18 cellular contexts compared by ENCODE assay signal in genomic region chr18:79445740-79446566, GRCh38. TPM values are rescaled to one million over a fixed set of nuclear protein-coding genes. Genes with fewer than 3 reads are reported as not detected.
DNase-seq lines count a peak whose midpoint lies in the region; ATAC-seq and TF ChIP-seq lines count a peak whose summit lies in the region.
"Had no signal": no experiment of that assay in that cellular context is flagged by ENCODE, and none has a peak within 500 bp of the region (broad histone marks: within the 10 kb centered on the region; RNA-seq: fewer than 3 reads in every experiment).

No MANE protein-coding gene starts in this region.

- H3K9me3 Mint-ChIP-seq in activated naive CD4-positive, alpha-beta T cell treated with anti-CD3 and anti-CD28 coated beads, Interleukin-2, amount 50 U/mL, for 72 hours, result no peaks in the 10 kb centered on the region
- H3K9me3 Mint-ChIP-seq in IgD-negative memory B cell, result no peaks in the 10 kb centered on the region
- H3K9me3 Mint-ChIP-seq in activated CD8-positive, alpha-beta T cell treated with anti-CD3 and anti-CD28 coated beads for 36 hours, result no peaks in the 10 kb centered on the region
- H3K9me3 Mint-ChIP-seq: CD4-positive, CD25-positive, alpha-beta regulatory T cell had no signal

- no peak for DNase-seq in activated naive CD4-positive, alpha-beta T cell treated with anti-CD3 and anti-CD28 coated beads, Interleukin-2, amount 50 U/mL, for 72 hours (ENCODE audit: low spot score in 2 of 2)
- DNase-seq in activated naive CD4-positive, alpha-beta T cell treated with anti-CD3 and anti-CD28 coated beads, Interleukin-2, amount 50 U/mL, for 16 hours, result no peak
- DNase-seq in esophagus muscularis mucosa (ENCODE audit: extremely low spot score), result no peak
- no peak for DNase-seq in psoas muscle
- DNase-seq in activated CD8-positive, alpha-beta T cell treated with anti-CD3 and anti-CD28 coated beads for 36 hours, result no peak
- DNase-seq in pons (ENCODE audit: low spot score), result no peak
- DNase-seq: activated CD4-positive, alpha-beta T cell treated with anti-CD3 and anti-CD28 coated beads for 4 hours; CD4-positive, CD25-positive, alpha-beta regulatory T cell; DND-41; GM23248; left ventricle myocardium inferior; MG63; NCI-H146; stimulated activated CD4-positive, alpha-beta T cell treated with anti-CD3 and anti-CD28 coated beads, Interleukin-12 subunit alpha, Interleukin-12 subunit beta, amount 100 ng/mL, for 4 hours had no signal

- no peak for TF ChIP-seq CTCF in esophagus muscularis mucosa (IDR thresholded peaks at IDR 0.05)
- TF ChIP-seq CTCF in psoas muscle (IDR thresholded peaks at IDR 0.05), result no peak
- TF ChIP-seq CTCF in activated CD8-positive, alpha-beta T cell treated with anti-CD3 and anti-CD28 coated beads for 36 hours (IDR thresholded peaks at IDR 0.05), result no peak

- POLR2A ChIA-PET in activated CD8-positive, alpha-beta T cell treated with anti-CD3 and anti-CD28 coated beads for 36 hours (lab: Charles Lee), result interaction anchor here (1.3 kb wide), 1 partner anchor 49 kb away, joined by 3 read pairs; no protein-coding TSS in a partner anchor

- H3K36me3 ChIP-seq in esophagus muscularis mucosa (peaks cover 3 to 41% (median 38%) of the 10 kb centered on the region in 4 donors), psoas muscle (ENCODE audit: insufficient read depth in 1 of 2, low read depth in 1 of 2) (peaks cover 0 to 23% of the 10 kb centered on the region in 2 donors)
- H3K36me3 ChIP-seq: MG63 had no signal

- peaks cover 1 to 9% of the 10 kb centered on the region in 2 donors for H3K36me3 Mint-ChIP-seq in activated naive CD4-positive, alpha-beta T cell treated with anti-CD3 and anti-CD28 coated beads, Interleukin-2, amount 50 U/mL, for 72 hours
- H3K36me3 Mint-ChIP-seq in IgD-negative memory B cell, result peaks cover 2% of the 10 kb centered on the region
- H3K36me3 Mint-ChIP-seq in activated CD8-positive, alpha-beta T cell treated with anti-CD3 and anti-CD28 coated beads for 36 hours (ENCODE audit: low read depth), result peaks cover 36% of the 10 kb centered on the region

- CTCF ChIA-PET in activated CD8-positive, alpha-beta T cell treated with anti-CD3 and anti-CD28 coated beads for 36 hours (lab: Charles Lee), result no interaction called here

- H3K9me3 ChIP-seq in esophagus muscularis mucosa (no peaks in the 10 kb centered on the region), psoas muscle (no peaks in the 10 kb centered on the region)
- H3K9me3 ChIP-seq: left ventricle myocardium inferior, MG63 had no signal

- peaks cover 8 to 26% (median 11%) of the 10 kb centered on the region in 3 donors for H3K4me1 Mint-ChIP-seq in IgD-negative memory B cell
- H3K4me1 Mint-ChIP-seq in activated CD8-positive, alpha-beta T cell treated with anti-CD3 and anti-CD28 coated beads for 36 hours (ENCODE audit: low read depth), result peaks cover 33% of the 10 kb centered on the region

- no peak overlapping the region for H3K4me3 ChIP-seq in esophagus muscularis mucosa
- H3K4me3 ChIP-seq in psoas muscle, result no peak overlapping the region
- H3K4me3 ChIP-seq: coronary artery, GM23248, left ventricle myocardium inferior, MG63 had no signal

- WGBS in esophagus muscularis mucosa, result 64% methylated on average over 17 of the region's 17 CpGs
- WGBS in psoas muscle, 3 donors, result 47 to 62% (median 48%) methylated on average over 17 of the region's 17 CpGs

- ATAC-seq in activated naive CD4-positive, alpha-beta T cell treated with anti-CD3 and anti-CD28 coated beads, Interleukin-2, amount 50 U/mL, for 72 hours, result no peak
- ATAC-seq in psoas muscle (peak; percentile 63 to 85 (median 71)), HG03196 (IDR thresholded peaks at IDR 0.05; ENCODE audit: unreplicated experiment) (no peak)
- ATAC-seq in activated CD8-positive, alpha-beta T cell treated with anti-CD3 and anti-CD28 coated beads for 36 hours, result no peak
- ATAC-seq: SK-N-SH treated with all-trans-retinoic acid at 6 μM for 48 hours had no signal

- no peak for TF ChIP-seq POLR2A in esophagus muscularis mucosa (IDR thresholded peaks at IDR 0.05; ENCODE audit: low read depth)

- peak overlapping the region in 1 of 4 donors; percentile 72 for H3K4me3 Mint-ChIP-seq in IgD-negative memory B cell
- no peak overlapping the region for H3K4me3 Mint-ChIP-seq in activated CD8-positive, alpha-beta T cell treated with anti-CD3 and anti-CD28 coated beads for 36 hours
- H3K4me3 Mint-ChIP-seq: CD4-positive, CD25-positive, alpha-beta regulatory T cell had no signal

- H3K27ac ChIP-seq in esophagus muscularis mucosa (replicated peaks in 1 of 4) (peak overlapping the region; percentile 30 to 63 (median 40)), psoas muscle (peak overlapping the region; percentile 57)
- H3K27ac ChIP-seq: coronary artery, GM23248, left ventricle myocardium inferior had no signal

- peak overlapping the region; percentile 75 to 79 for H3K27ac Mint-ChIP-seq in activated naive CD4-positive, alpha-beta T cell treated with anti-CD3 and anti-CD28 coated beads, Interleukin-2, amount 50 U/mL, for 72 hours
- peak overlapping the region in 2 of 3 donors; percentile 24 to 71 for H3K27ac Mint-ChIP-seq in IgD-negative memory B cell
- no peak overlapping the region for H3K27ac Mint-ChIP-seq in activated CD8-positive, alpha-beta T cell treated with anti-CD3 and anti-CD28 coated beads for 36 hours

- TF ChIP-seq EP300 in esophagus muscularis mucosa (IDR thresholded peaks at IDR 0.05), result no peak

- H3K27me3 Mint-ChIP-seq in IgD-negative memory B cell, result no peaks in the 10 kb centered on the region
- no peaks in the 10 kb centered on the region for H3K27me3 Mint-ChIP-seq in activated CD8-positive, alpha-beta T cell treated with anti-CD3 and anti-CD28 coated beads for 36 hours
- H3K27me3 Mint-ChIP-seq: CD4-positive, CD25-positive, alpha-beta regulatory T cell had no signal

- H3K27me3 ChIP-seq in esophagus muscularis mucosa (no peaks in the 10 kb centered on the region), psoas muscle (ENCODE audit: insufficient read depth in 3 of 3, low read length in 2 of 3) (no peaks in the 10 kb centered on the region)
- H3K27me3 ChIP-seq: MG63 had no signal

- intact Hi-C loops in esophagus muscularis mucosa (cut with DNase I), result no loop called here
- intact Hi-C loops in psoas muscle (cut with DNase I), result loop anchor here in 1 of 2 donors (5.0 kb wide), 1 partner anchor 36 kb away; no protein-coding TSS in a partner anchor
- intact Hi-C loops in activated CD8-positive, alpha-beta T cell treated with anti-CD3 and anti-CD28 coated beads for 36 hours (cut with micrococcal nuclease), result no loop called here

- peaks cover 15 to 49% (median 30%) of the 10 kb centered on the region in 4 donors for H3K4me1 ChIP-seq in esophagus muscularis mucosa
- H3K4me1 ChIP-seq in psoas muscle, result peaks cover 16% of the 10 kb centered on the region

RNA-seq across cellular contexts. Expression of gene NFATC1, which starts 50.2 kb away (rescaled TPM):
- 10 to 100 TPM; 89.4 to 94.8 TPM for total RNA-seq in activated naive CD4-positive, alpha-beta T cell treated with anti-CD3 and anti-CD28 coated beads, Interleukin-2, amount 50 U/mL, for 72 hours
- polyA plus RNA-seq in IgD-negative memory B cell (63.2 TPM), psoas muscle (10 to 100 TPM in 2 of 3 donors, 1 to 10 TPM in 1; 3.0 to 20.8 (median 15.4) TPM)
- total RNA-seq in esophagus muscularis mucosa (10 to 100 TPM; 15.0 to 22.0 (median 17.8) TPM), psoas muscle (10 to 100 TPM; 21.0 to 28.7 (median 24.2) TPM)
- total RNA-seq in activated CD8-positive, alpha-beta T cell treated with anti-CD3 and anti-CD28 coated beads for 36 hours, result 10 to 100 TPM; 97.2 to 98.3 TPM

Comparison
In these comparisons a context has a peak if more than half of its experiments do, and no peak if none do; other contexts are left out.
1. ATAC-seq: peak in psoas muscle (4 of 4); none in activated naive CD4-positive, alpha-beta T cell treated with anti-CD3 and anti-CD28 coated beads, Interleukin-2, amount 50 U/mL, for 72 hours (0 of 2), HG03196 (single experiment) and activated CD8-positive, alpha-beta T cell treated with anti-CD3 and anti-CD28 coated beads for 36 hours (single experiment).